1 cellular context compared by ENCODE assay signal in genomic region chr6:88383183-88383582, GRCh38.
TF ChIP-seq lines count a peak whose summit lies in the region.

No MANE protein-coding gene starts in this region.

TF ChIP-seq in GM23338, 12 proteins besides CTCF, POLR2A, EP300 and RAD21:
- TF ChIP-seq ETS1 (IDR thresholded peaks at IDR 0.05) (no peak), CREB1 (CRISPR knock-in tag; IDR thresholded peaks at IDR 0.05; ENCODE audit: low read depth) (no peak), ZNF462 (CRISPR knock-in tag; IDR thresholded peaks at IDR 0.05) (no peak), ZNF331 (CRISPR knock-in tag; IDR thresholded peaks at IDR 0.05; ENCODE audit: low read depth) (no peak), POLR2AphosphoS5 (IDR thresholded peaks at IDR 0.05; ENCODE audit: low read depth) (no peak), REST (IDR thresholded peaks at IDR 0.05; ENCODE audit: unreplicated experiment) (no peak), JUNB (IDR thresholded peaks at IDR 0.05; ENCODE audit: unreplicated experiment) (no peak), NANOG (IDR thresholded peaks at IDR 0.05; ENCODE audit: borderline replicate concordance) (no peak), EZH2 (IDR thresholded peaks at IDR 0.05; ENCODE audit: low read depth, unreplicated experiment) (no peak), EZH2phosphoT487 (IDR thresholded peaks at IDR 0.05; ENCODE audit: unreplicated experiment) (no peak), STAT1 (IDR thresholded peaks at IDR 0.05; ENCODE audit: unreplicated experiment) (no peak), ZNF114 (CRISPR knock-in tag; IDR thresholded peaks at IDR 0.05) (no peak)
